ENCODE assay signal across 8 cellular contexts in genomic region chr9:121201738-121202533, GRCh38. TPM values are rescaled to one million over a fixed set of nuclear protein-coding genes. Genes with fewer than 3 reads are reported as not detected.
DNase-seq lines count a peak whose midpoint lies in the region; ATAC-seq lines count a peak whose summit lies in the region.

Gene RAB14 (minus strand): TSS chr9:121201869. CDS start chr9:121193412, 8,457 bp downstream.

- no peaks in the 10 kb centered on the region for H3K36me3 Mint-ChIP-seq in IgD-negative memory B cell

- peaks cover 33% of the 10 kb centered on the region for H3K4me1 ChIP-seq in mononuclear cell (ENCODE audit: insufficient read depth, low read length)

- no peaks in the 10 kb centered on the region for H3K27me3 ChIP-seq in mononuclear cell (ENCODE audit: insufficient read depth, low read length)

- DNase-seq in DMS153 treated with DMSO at 0.1 percent for 48 hours (lab: John Stamatoyannopoulos, UW; ENCODE audit: unreplicated experiment): peak; percentile 99
- peak; percentile 99 for DNase-seq in OCI-M1 (lab: John Stamatoyannopoulos, UW)
- DNase-seq in activated T-cell treated with anti-CD3 and anti-CD28 coated beads for 24 hours (ENCODE audit: low read depth): peak; percentile 100
- DNase-seq in epidermal melanocyte (ENCODE audit: insufficient read length, low spot score): peak; percentile 99
- DNase-seq in stimulated activated CD8-positive, alpha-beta memory T cell treated with anti-CD3 and anti-CD28 coated beads, Interleukin-4, amount 100 ng/mL, for 1 hour (ENCODE audit: low read depth in 2 of 2, low spot score in 1 of 2): peak; percentile 100

- H3K27ac Mint-ChIP-seq in IgD-negative memory B cell: peak within 1 kb of the TSS; percentile 89 to 99 (median 96)

- H3K4me1 Mint-ChIP-seq in IgD-negative memory B cell: peaks cover 35 to 48% (median 41%) of the 10 kb centered on the region in 3 donors

- no peaks in the 10 kb centered on the region for H3K27me3 Mint-ChIP-seq in IgD-negative memory B cell

- peak within 1 kb of the TSS; percentile 92 to 99 (median 98) for H3K4me3 Mint-ChIP-seq in IgD-negative memory B cell

- H3K4me3 ChIP-seq in mononuclear cell (ENCODE audit: low read length): peak within 1 kb of the TSS; percentile 83

- H3K9me3 ChIP-seq in mononuclear cell (ENCODE audit: low read depth, low read length): no peaks in the 10 kb centered on the region

- peak; percentile 86 for ATAC-seq in GM21529 (IDR thresholded peaks at IDR 0.05; ENCODE audit: unreplicated experiment)

- H3K9me3 Mint-ChIP-seq in IgD-negative memory B cell: no peaks in the 10 kb centered on the region

RNA-seq across cellular contexts. Expression of gene RAB14, which starts in this region (rescaled TPM):
- polyA plus RNA-seq in IgD-negative memory B cell: 35.7 TPM
- 49.7 TPM for total RNA-seq in mononuclear cell

Comparison
In these comparisons a context has a peak if more than half of its experiments do, and no peak if none do; other contexts are left out.
1. Peak in every context shown above with its lines: DNase-seq, ATAC-seq and H3K4me3 ChIP-seq.